Comparison of ENCODE assay signal across 14 cellular contexts in genomic region chr20:33671573-33672288, GRCh38. TPM values are rescaled to one million over a fixed set of nuclear protein-coding genes. Genes with fewer than 3 reads are reported as not detected.
DNase-seq lines count a peak whose midpoint lies in the region; ATAC-seq and TF ChIP-seq lines count a peak whose summit lies in the region.
"Had no signal": no experiment of that assay in that cellular context is flagged by ENCODE, and none has a peak within 500 bp of the region (broad histone marks: within the 10 kb centered on the region; RNA-seq: fewer than 3 reads in every experiment).

No MANE protein-coding gene starts in this region.

- peak overlapping the region; percentile 37 for H3K4me3 Mint-ChIP-seq in activated naive CD8-positive, alpha-beta T cell treated with anti-CD3 and anti-CD28 coated beads, Interleukin-2, amount 10 ng/mL, durations not matched to agents 7 days and 5 days
- no peak overlapping the region for H3K4me3 Mint-ChIP-seq in activated naive CD8-positive, alpha-beta T cell treated with anti-CD3 and anti-CD28 coated beads for 36 hours
- peak overlapping the region; percentile 25 to 84 (median 80) for H3K4me3 Mint-ChIP-seq in T-cell
- H3K4me3 Mint-ChIP-seq in immature natural killer cell = peak overlapping the region in 3 of 5 donors; percentile 40 to 52 (median 41)
- peak overlapping the region; percentile 86 for H3K4me3 Mint-ChIP-seq in type B pancreatic cell
- H3K4me3 Mint-ChIP-seq: memory B cell had no signal

- H3K36me3 Mint-ChIP-seq in activated naive CD8-positive, alpha-beta T cell treated with anti-CD3 and anti-CD28 coated beads, Interleukin-2, amount 10 ng/mL, durations not matched to agents 7 days and 5 days = peaks cover 12% of the 10 kb centered on the region
- peaks cover 15% of the 10 kb centered on the region for H3K36me3 Mint-ChIP-seq in activated naive CD8-positive, alpha-beta T cell treated with anti-CD3 and anti-CD28 coated beads for 36 hours
- no peaks in the 10 kb centered on the region for H3K36me3 Mint-ChIP-seq in T-cell
- no peaks in the 10 kb centered on the region for H3K36me3 Mint-ChIP-seq in immature natural killer cell
- H3K36me3 Mint-ChIP-seq in type B pancreatic cell = peaks cover 14% of the 10 kb centered on the region

- H3K4me1 Mint-ChIP-seq in activated naive CD8-positive, alpha-beta T cell treated with anti-CD3 and anti-CD28 coated beads, Interleukin-2, amount 10 ng/mL, durations not matched to agents 7 days and 5 days = peaks cover 32% of the 10 kb centered on the region
- H3K4me1 Mint-ChIP-seq in activated naive CD8-positive, alpha-beta T cell treated with anti-CD3 and anti-CD28 coated beads for 36 hours = peaks cover 22% of the 10 kb centered on the region
- H3K4me1 Mint-ChIP-seq in T-cell = peaks cover 23 to 32% (median 27%) of the 10 kb centered on the region in 3 donors
- peaks cover 23% of the 10 kb centered on the region in 2 donors for H3K4me1 Mint-ChIP-seq in immature natural killer cell
- peaks cover 40% of the 10 kb centered on the region for H3K4me1 Mint-ChIP-seq in type B pancreatic cell (ENCODE audit: unreplicated experiment)

- ATAC-seq in activated naive CD8-positive, alpha-beta T cell treated with anti-CD3 and anti-CD28 coated beads, Interleukin-2, amount 10 ng/mL, durations not matched to agents 7 days and 5 days (ENCODE audit: low read depth) = no peak
- ATAC-seq in T-cell (replicated peaks in 1 of 4) = no peak
- ATAC-seq in omental fat pad (ENCODE audit: low FRiP score) = no peak

- POLR2A ChIA-PET in activated naive CD8-positive, alpha-beta T cell treated with anti-CD3 and anti-CD28 coated beads, Interleukin-2, amount 10 ng/mL, durations not matched to agents 7 days and 5 days (lab: Charles Lee) = interaction anchor here (0.7 to 1.9 kb wide), 7 partner anchors 8 to 60 kb away, joined by 3 to 7 read pairs (median 5); partner anchors contain the start of genes C20orf144, PXMP4 and ZNF341
- POLR2A ChIA-PET in T-cell (lab: Charles Lee) = no interaction called here

- no peaks in the 10 kb centered on the region for H3K9me3 Mint-ChIP-seq in activated naive CD8-positive, alpha-beta T cell treated with anti-CD3 and anti-CD28 coated beads, Interleukin-2, amount 10 ng/mL, durations not matched to agents 7 days and 5 days
- no peaks in the 10 kb centered on the region for H3K9me3 Mint-ChIP-seq in activated naive CD8-positive, alpha-beta T cell treated with anti-CD3 and anti-CD28 coated beads for 36 hours
- H3K9me3 Mint-ChIP-seq in T-cell (no peaks in the 10 kb centered on the region), immature natural killer cell (no peaks in the 10 kb centered on the region), type B pancreatic cell (no peaks in the 10 kb centered on the region)
- H3K9me3 Mint-ChIP-seq: memory B cell had no signal

- H3K27me3 Mint-ChIP-seq in activated naive CD8-positive, alpha-beta T cell treated with anti-CD3 and anti-CD28 coated beads, Interleukin-2, amount 10 ng/mL, durations not matched to agents 7 days and 5 days = no peaks in the 10 kb centered on the region
- H3K27me3 Mint-ChIP-seq in activated naive CD8-positive, alpha-beta T cell treated with anti-CD3 and anti-CD28 coated beads for 36 hours = no peaks in the 10 kb centered on the region
- H3K27me3 Mint-ChIP-seq in T-cell (no peaks in the 10 kb centered on the region), immature natural killer cell (ENCODE audit: low read depth in 3 of 3) (peaks cover under 1 to 3% (median 2%) of the 10 kb centered on the region in 3 donors), type B pancreatic cell (no peaks in the 10 kb centered on the region)
- H3K27me3 Mint-ChIP-seq: memory B cell had no signal

- no peak for DNase-seq in activated naive CD8-positive, alpha-beta T cell treated with anti-CD3 and anti-CD28 coated beads, Interleukin-2, amount 10 ng/mL, durations not matched to agents 7 days and 5 days
- no peak for DNase-seq in activated naive CD8-positive, alpha-beta T cell treated with anti-CD3 and anti-CD28 coated beads for 36 hours
- DNase-seq in T-cell (no peak), immature natural killer cell (no peak), type B pancreatic cell (ENCODE audit: extremely low spot score, unreplicated experiment) (no peak), HT-29 (ENCODE audit: low spot score) (no peak), omental fat pad (ENCODE audit: low spot score) (no peak), NCI-H748 (lab: John Stamatoyannopoulos, UW; ENCODE audit: unreplicated experiment) (no peak)
- DNase-seq: activated CD4-positive, alpha-beta T cell treated with anti-CD3 and anti-CD28 coated beads for 4 hours; AML-193; DMS79 treated with DMSO at 0.1 percent for 48 hours; NCI-H1048 had no signal

- CTCF ChIA-PET in T-cell (lab: Charles Lee) = no interaction called here

- no peak overlapping the region for H3K27ac Mint-ChIP-seq in activated naive CD8-positive, alpha-beta T cell treated with anti-CD3 and anti-CD28 coated beads, Interleukin-2, amount 10 ng/mL, durations not matched to agents 7 days and 5 days
- no peak overlapping the region for H3K27ac Mint-ChIP-seq in activated naive CD8-positive, alpha-beta T cell treated with anti-CD3 and anti-CD28 coated beads for 36 hours
- H3K27ac Mint-ChIP-seq in T-cell (no peak overlapping the region), immature natural killer cell (peak overlapping the region in 2 of 6 donors; percentile 60 to 71), type B pancreatic cell (peak overlapping the region; percentile 15)
- H3K27ac Mint-ChIP-seq: memory B cell had no signal

- TF ChIP-seq CTCF in type B pancreatic cell (conservative IDR thresholded peaks at IDR 0.05) = no peak
- no peak for TF ChIP-seq CTCF in omental fat pad (IDR thresholded peaks at IDR 0.05)

RNA-seq across cellular contexts. Expression of gene NECAB3, which starts 2.5 kb away (rescaled TPM):
- total RNA-seq in activated naive CD8-positive, alpha-beta T cell treated with anti-CD3 and anti-CD28 coated beads, Interleukin-2, amount 10 ng/mL, durations not matched to agents 7 days and 5 days = 10 to 100 TPM; 36.3 to 37.7 TPM
- 10 to 100 TPM; 10.7 to 12.0 TPM for total RNA-seq in activated naive CD8-positive, alpha-beta T cell treated with anti-CD3 and anti-CD28 coated beads for 36 hours
- total RNA-seq in T-cell = 10 to 100 TPM in 3 of 5 donors, 1 to 10 TPM in 2; 8.5 to 33.9 (median 28.9) TPM
- polyA plus RNA-seq in immature natural killer cell = 1 to 10 TPM; 2.5 to 3.8 (median 2.9) TPM
- 67.4 and 68.2 TPM in 2 replicates for total RNA-seq in type B pancreatic cell (ENCODE audit: low replicate concordance)
- 63.5 and 65.9 TPM in 2 replicates for total RNA-seq in HT-29 (2014; rRNA removed; shearing (Covaris generic))
- total RNA-seq in omental fat pad = 10 to 100 TPM; 19.1 to 29.8 (median 26.8) TPM

RNA-seq across cellular contexts. Expression of gene ACTL10, which starts 5.0 kb away (rescaled TPM):
- total RNA-seq in activated naive CD8-positive, alpha-beta T cell treated with anti-CD3 and anti-CD28 coated beads, Interleukin-2, amount 10 ng/mL, durations not matched to agents 7 days and 5 days = 1 to 10 TPM; 4.4 to 4.9 TPM
- total RNA-seq in activated naive CD8-positive, alpha-beta T cell treated with anti-CD3 and anti-CD28 coated beads for 36 hours = 1 to 10 TPM; 4.1 TPM
- total RNA-seq in T-cell = 1 to 10 TPM; 1.1 to 7.9 (median 6.1) TPM
- polyA plus RNA-seq in immature natural killer cell = 1 to 10 TPM; 3.4 to 7.0 (median 3.9) TPM
- total RNA-seq in type B pancreatic cell (ENCODE audit: low replicate concordance) = 1.7 and 2.6 TPM in 2 replicates
- total RNA-seq in HT-29 (2014; rRNA removed; shearing (Covaris generic)) = 16.5 and 18.5 TPM in 2 replicates
- total RNA-seq in omental fat pad = 1 to 10 TPM; 1.1 to 2.4 (median 1.8) TPM

RNA-seq across cellular contexts. Expression of gene C20orf144, which starts 9.6 kb away (rescaled TPM):
- under 1 TPM; 0.39 to 0.43 TPM for total RNA-seq in activated naive CD8-positive, alpha-beta T cell treated with anti-CD3 and anti-CD28 coated beads, Interleukin-2, amount 10 ng/mL, durations not matched to agents 7 days and 5 days
- total RNA-seq in activated naive CD8-positive, alpha-beta T cell treated with anti-CD3 and anti-CD28 coated beads for 36 hours = under 1 TPM; 0.10 to 0.21 TPM
- total RNA-seq in T-cell = under 1 TPM in 4 of 5 donors, not detected in 1; 0.16 to 0.26 (median 0.22) TPM
- under 1 TPM in 2 of 3 donors, not detected in 1; 0.13 to 0.22 TPM for polyA plus RNA-seq in immature natural killer cell
- total RNA-seq in type B pancreatic cell (ENCODE audit: low replicate concordance) = 0.29 and 0.82 TPM in 2 replicates
- 0.15 TPM in 1 of 2 replicates, not detected in the other for total RNA-seq in HT-29 (2014; rRNA removed; shearing (Covaris generic))
- total RNA-seq in omental fat pad = not detected
- total RNA-seq: posterior vena cava had no signal

RNA-seq across cellular contexts. Expression of gene E2F1, which starts 14.5 kb away (rescaled TPM):
- 10 to 100 TPM; 62.5 to 68.4 TPM for total RNA-seq in activated naive CD8-positive, alpha-beta T cell treated with anti-CD3 and anti-CD28 coated beads, Interleukin-2, amount 10 ng/mL, durations not matched to agents 7 days and 5 days
- total RNA-seq in activated naive CD8-positive, alpha-beta T cell treated with anti-CD3 and anti-CD28 coated beads for 36 hours = 10 to 100 TPM; 76.1 to 79.6 TPM
- total RNA-seq in T-cell = 1 to 10 TPM; 1.8 to 7.4 (median 4.6) TPM
- polyA plus RNA-seq in immature natural killer cell = 1 to 10 TPM; 1.5 to 2.5 (median 1.8) TPM
- total RNA-seq in type B pancreatic cell (ENCODE audit: low replicate concordance) = 20.7 and 32.8 TPM in 2 replicates
- total RNA-seq in HT-29 (2014; rRNA removed; shearing (Covaris generic)) = 86.2 and 98.9 TPM in 2 replicates
- 1 to 10 TPM; 1.2 to 1.9 (median 1.5) TPM for total RNA-seq in omental fat pad

RNA-seq across cellular contexts. Expression of gene PXMP4, which starts 48.4 kb away (rescaled TPM):
- total RNA-seq in activated naive CD8-positive, alpha-beta T cell treated with anti-CD3 and anti-CD28 coated beads, Interleukin-2, amount 10 ng/mL, durations not matched to agents 7 days and 5 days = 10 to 100 TPM; 13.4 to 19.2 TPM
- 1 to 10 TPM; 6.9 to 7.3 TPM for total RNA-seq in activated naive CD8-positive, alpha-beta T cell treated with anti-CD3 and anti-CD28 coated beads for 36 hours
- total RNA-seq in T-cell = 10 to 100 TPM in 3 of 5 donors, 1 to 10 TPM in 2; 6.1 to 15.4 (median 13.9) TPM
- 10 to 100 TPM in 2 of 3 donors, 1 to 10 TPM in 1; 6.8 to 16.6 (median 14.1) TPM for polyA plus RNA-seq in immature natural killer cell
- total RNA-seq in type B pancreatic cell (ENCODE audit: low replicate concordance) = 10.3 and 12.2 TPM in 2 replicates
- total RNA-seq in HT-29 (2014; rRNA removed; shearing (Covaris generic)) = 14.5 and 28.1 TPM in 2 replicates
- total RNA-seq in omental fat pad = 1 to 10 TPM; 3.6 to 8.7 (median 4.8) TPM
